Comparison of ENCODE assay signal across 1 cellular context in genomic region chr16:5056347-5056746, GRCh38.
TF ChIP-seq lines count a peak whose summit lies in the region.

No MANE protein-coding gene starts in this region.

TF ChIP-seq in HepG2, 621 proteins besides CTCF, POLR2A, EP300 and RAD21 (continued from another document and continues in another):
- TF ChIP-seq, protein P1, sequence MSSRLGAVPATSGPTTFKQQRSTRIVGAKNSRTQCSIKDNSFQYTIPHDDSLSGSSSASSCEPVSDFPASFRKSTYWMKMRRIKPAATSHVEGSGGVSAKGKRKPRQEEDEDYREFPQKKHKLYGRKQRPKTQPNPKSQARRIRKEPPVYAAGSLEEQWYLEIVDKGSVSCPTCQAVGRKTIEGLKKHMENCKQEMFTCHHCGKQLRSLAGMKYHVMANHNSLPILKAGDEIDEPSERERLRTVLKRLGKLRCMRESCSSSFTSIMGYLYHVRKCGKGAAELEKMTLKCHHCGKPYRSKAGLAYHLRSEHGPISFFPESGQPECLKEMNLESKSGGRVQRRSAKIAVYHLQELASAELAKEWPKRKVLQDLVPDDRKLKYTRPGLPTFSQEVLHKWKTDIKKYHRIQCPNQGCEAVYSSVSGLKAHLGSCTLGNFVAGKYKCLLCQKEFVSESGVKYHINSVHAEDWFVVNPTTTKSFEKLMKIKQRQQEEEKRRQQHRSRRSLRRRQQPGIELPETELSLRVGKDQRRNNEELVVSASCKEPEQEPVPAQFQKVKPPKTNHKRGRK (CRISPR knock-in tag; IDR thresholded peaks at IDR 0.05) = no peak
- no peak for TF ChIP-seq ZBED4 (CRISPR knock-in tag; IDR thresholded peaks at IDR 0.05; ENCODE audit: borderline replicate concordance)
- no peak for TF ChIP-seq ZNF878 (CRISPR knock-in tag; IDR thresholded peaks at IDR 0.05)
- TF ChIP-seq, protein P2, sequence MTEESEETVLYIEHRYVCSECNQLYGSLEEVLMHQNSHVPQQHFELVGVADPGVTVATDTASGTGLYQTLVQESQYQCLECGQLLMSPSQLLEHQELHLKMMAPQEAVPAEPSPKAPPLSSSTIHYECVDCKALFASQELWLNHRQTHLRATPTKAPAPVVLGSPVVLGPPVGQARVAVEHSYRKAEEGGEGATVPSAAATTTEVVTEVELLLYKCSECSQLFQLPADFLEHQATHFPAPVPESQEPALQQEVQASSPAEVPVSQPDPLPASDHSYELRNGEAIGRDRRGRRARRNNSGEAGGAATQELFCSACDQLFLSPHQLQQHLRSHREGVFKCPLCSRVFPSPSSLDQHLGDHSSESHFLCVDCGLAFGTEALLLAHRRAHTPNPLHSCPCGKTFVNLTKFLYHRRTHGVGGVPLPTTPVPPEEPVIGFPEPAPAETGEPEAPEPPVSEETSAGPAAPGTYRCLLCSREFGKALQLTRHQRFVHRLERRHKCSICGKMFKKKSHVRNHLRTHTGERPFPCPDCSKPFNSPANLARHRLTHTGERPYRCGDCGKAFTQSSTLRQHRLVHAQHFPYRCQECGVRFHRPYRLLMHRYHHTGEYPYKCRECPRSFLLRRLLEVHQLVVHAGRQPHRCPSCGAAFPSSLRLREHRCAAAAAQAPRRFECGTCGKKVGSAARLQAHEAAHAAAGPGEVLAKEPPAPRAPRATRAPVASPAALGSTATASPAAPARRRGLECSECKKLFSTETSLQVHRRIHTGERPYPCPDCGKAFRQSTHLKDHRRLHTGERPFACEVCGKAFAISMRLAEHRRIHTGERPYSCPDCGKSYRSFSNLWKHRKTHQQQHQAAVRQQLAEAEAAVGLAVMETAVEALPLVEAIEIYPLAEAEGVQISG (CRISPR knock-in tag; IDR thresholded peaks at IDR 0.05) = peak; percentile 51; the same call in 1 of the 2 replicates
- no peak for TF ChIP-seq ZNF441 (CRISPR knock-in tag; IDR thresholded peaks at IDR 0.05; ENCODE audit: borderline replicate concordance)
- TF ChIP-seq ZNF816 (CRISPR knock-in tag; IDR thresholded peaks at IDR 0.05; ENCODE audit: borderline replicate concordance) = no peak
- TF ChIP-seq MXD1 (CRISPR knock-in tag; IDR thresholded peaks at IDR 0.05) = no peak
- TF ChIP-seq ZNF737 (CRISPR knock-in tag; IDR thresholded peaks at IDR 0.05; ENCODE audit: borderline replicate concordance) = no peak
- no peak for TF ChIP-seq EEA1 (CRISPR knock-in tag; IDR thresholded peaks at IDR 0.05; ENCODE audit: borderline replicate concordance)
- TF ChIP-seq RBM22 (optimal IDR thresholded peaks at IDR 0.05; ENCODE audit: low read length) = no peak
- no peak for TF ChIP-seq ZNF749 (CRISPR knock-in tag; IDR thresholded peaks at IDR 0.05; ENCODE audit: borderline replicate concordance)
- no peak for TF ChIP-seq ZNF282 (IDR thresholded peaks at IDR 0.05; ENCODE audit: partially characterized antibody)
- 0 out of 2 replicates have a peak, but pooled peaks have one; percentile 32 for TF ChIP-seq ZFY (CRISPR knock-in tag; IDR thresholded peaks at IDR 0.05)
- TF ChIP-seq CBFB (CRISPR knock-in tag; IDR thresholded peaks at IDR 0.05) = no peak
- TF ChIP-seq, protein P3, sequence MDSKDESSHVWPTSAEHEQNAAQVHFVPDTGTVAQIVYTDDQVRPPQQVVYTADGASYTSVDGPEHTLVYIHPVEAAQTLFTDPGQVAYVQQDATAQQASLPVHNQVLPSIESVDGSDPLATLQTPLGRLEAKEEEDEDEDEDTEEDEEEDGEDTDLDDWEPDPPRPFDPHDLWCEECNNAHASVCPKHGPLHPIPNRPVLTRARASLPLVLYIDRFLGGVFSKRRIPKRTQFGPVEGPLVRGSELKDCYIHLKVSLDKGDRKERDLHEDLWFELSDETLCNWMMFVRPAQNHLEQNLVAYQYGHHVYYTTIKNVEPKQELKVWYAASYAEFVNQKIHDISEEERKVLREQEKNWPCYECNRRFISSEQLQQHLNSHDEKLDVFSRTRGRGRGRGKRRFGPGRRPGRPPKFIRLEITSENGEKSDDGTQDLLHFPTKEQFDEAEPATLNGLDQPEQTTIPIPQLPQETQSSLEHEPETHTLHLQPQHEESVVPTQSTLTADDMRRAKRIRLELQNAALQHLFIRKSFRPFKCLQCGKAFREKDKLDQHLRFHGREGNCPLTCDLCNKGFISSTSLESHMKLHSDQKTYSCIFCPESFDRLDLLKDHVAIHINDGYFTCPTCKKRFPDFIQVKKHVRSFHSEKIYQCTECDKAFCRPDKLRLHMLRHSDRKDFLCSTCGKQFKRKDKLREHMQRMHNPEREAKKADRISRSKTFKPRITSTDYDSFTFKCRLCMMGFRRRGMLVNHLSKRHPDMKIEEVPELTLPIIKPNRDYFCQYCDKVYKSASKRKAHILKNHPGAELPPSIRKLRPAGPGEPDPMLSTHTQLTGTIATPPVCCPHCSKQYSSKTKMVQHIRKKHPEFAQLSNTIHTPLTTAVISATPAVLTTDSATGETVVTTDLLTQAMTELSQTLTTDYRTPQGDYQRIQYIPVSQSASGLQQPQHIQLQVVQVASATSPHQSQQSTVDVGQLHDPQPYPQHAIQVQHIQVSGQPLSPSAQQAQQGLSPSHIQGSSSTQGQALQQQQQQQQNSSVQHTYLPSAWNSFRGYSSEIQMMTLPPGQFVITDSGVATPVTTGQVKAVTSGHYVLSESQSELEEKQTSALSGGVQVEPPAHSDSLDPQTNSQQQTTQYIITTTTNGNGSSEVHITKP (CRISPR knock-in tag; IDR thresholded peaks at IDR 0.05; ENCODE audit: low read depth) = no peak
- TF ChIP-seq NR3C1 (CRISPR knock-in tag; IDR thresholded peaks at IDR 0.05) = no peak
- no peak for TF ChIP-seq POLR2AphosphoS5 (IDR thresholded peaks at IDR 0.05; ENCODE audit: low read depth, low read length)
- TF ChIP-seq ZNF275 (CRISPR knock-in tag; IDR thresholded peaks at IDR 0.05; ENCODE audit: borderline replicate concordance) = no peak
- TF ChIP-seq ZC3H13 (CRISPR knock-in tag; IDR thresholded peaks at IDR 0.05) = no peak
- TF ChIP-seq, protein P4, sequence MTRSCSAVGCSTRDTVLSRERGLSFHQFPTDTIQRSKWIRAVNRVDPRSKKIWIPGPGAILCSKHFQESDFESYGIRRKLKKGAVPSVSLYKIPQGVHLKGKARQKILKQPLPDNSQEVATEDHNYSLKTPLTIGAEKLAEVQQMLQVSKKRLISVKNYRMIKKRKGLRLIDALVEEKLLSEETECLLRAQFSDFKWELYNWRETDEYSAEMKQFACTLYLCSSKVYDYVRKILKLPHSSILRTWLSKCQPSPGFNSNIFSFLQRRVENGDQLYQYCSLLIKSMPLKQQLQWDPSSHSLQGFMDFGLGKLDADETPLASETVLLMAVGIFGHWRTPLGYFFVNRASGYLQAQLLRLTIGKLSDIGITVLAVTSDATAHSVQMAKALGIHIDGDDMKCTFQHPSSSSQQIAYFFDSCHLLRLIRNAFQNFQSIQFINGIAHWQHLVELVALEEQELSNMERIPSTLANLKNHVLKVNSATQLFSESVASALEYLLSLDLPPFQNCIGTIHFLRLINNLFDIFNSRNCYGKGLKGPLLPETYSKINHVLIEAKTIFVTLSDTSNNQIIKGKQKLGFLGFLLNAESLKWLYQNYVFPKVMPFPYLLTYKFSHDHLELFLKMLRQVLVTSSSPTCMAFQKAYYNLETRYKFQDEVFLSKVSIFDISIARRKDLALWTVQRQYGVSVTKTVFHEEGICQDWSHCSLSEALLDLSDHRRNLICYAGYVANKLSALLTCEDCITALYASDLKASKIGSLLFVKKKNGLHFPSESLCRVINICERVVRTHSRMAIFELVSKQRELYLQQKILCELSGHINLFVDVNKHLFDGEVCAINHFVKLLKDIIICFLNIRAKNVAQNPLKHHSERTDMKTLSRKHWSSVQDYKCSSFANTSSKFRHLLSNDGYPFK (CRISPR knock-in tag; IDR thresholded peaks at IDR 0.05; ENCODE audit: borderline replicate concordance) = no peak
- TF ChIP-seq TSC22D2 (CRISPR knock-in tag; IDR thresholded peaks at IDR 0.05; ENCODE audit: borderline replicate concordance) = 0 out of 2 replicates have a peak, but pooled peaks have one; percentile 26
- peak; percentile 24 to 78; a peak in 2 of 4 replicates for TF ChIP-seq HMGXB4 (CRISPR knock-in tag; IDR thresholded peaks at IDR 0.05; ENCODE audit: borderline replicate concordance in 1 of 2, low read depth in 1 of 2)
- no peak for TF ChIP-seq ZNF3 (CRISPR knock-in tag; IDR thresholded peaks at IDR 0.05)
- no peak for TF ChIP-seq HOXA7 (CRISPR knock-in tag; IDR thresholded peaks at IDR 0.05)
- no peak for TF ChIP-seq ZNF670 (CRISPR knock-in tag; IDR thresholded peaks at IDR 0.05; ENCODE audit: borderline replicate concordance)
- no peak for TF ChIP-seq DRAP1 (CRISPR knock-in tag; IDR thresholded peaks at IDR 0.05)
- peak; percentile 35 for TF ChIP-seq ZNF687 (CRISPR knock-in tag; IDR thresholded peaks at IDR 0.05)
